In the genomic region with DNA sequence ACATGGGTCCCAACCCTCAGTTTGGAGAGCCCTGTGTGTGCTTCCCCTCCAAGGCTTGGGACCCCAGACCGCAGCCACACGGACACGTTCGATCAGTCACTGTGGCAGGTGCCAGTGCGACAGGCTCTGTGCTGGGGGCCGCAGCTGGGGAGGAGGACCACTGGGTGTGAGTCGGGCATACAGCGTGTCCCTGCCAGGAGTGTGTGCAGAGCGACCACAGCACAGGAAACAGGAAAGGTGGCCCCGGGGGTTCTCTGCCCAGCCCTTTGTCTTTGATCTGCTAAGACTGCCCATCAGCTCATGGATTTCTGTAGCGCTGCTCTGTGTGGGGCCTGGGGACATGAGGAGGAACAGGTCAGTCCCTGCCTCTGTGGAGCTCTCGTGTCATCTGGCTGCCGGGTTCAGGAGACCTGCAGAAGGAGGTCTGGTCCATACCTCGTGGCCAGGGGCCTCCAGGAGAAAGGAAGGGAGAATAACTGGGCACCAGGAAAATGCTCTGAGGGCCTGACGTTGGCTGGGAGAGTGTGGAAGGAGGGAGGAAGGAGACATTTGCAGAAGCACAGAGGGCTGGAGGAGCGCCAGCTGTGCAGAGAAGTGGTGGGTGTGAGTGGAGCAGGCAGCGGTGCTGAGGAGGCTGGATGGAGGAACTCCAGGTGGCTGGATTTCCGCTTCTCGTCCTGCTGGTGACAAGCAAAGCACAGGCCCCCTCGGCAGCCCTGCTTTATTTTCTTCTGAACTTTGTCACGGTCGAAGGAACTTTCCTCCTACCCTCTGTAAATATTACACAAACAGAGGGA, we compare ENCODE assay signal across 14 cellular contexts. TPM values are rescaled to one million over a fixed set of nuclear protein-coding genes. Genes with fewer than 3 reads are reported as not detected.
DNase-seq lines count a peak whose midpoint lies in the region; ATAC-seq and TF ChIP-seq lines count a peak whose summit lies in the region.
"Had no signal": no experiment of that assay in that cellular context is flagged by ENCODE, and none has a peak within 500 bp of the region (broad histone marks: within the 10 kb centered on the region; RNA-seq: fewer than 3 reads in every experiment).

No MANE protein-coding gene starts in this region.

- no peaks in the 10 kb centered on the region for H3K9me3 Mint-ChIP-seq in stimulated activated naive CD8-positive, alpha-beta T cell treated with anti-CD3 and anti-CD28 coated beads, Interleukin-15, Interleukin-2, amounts not matched to agents 100 ng/mL and 50 ng/mL, for 24 hours
- H3K9me3 Mint-ChIP-seq in WTC11 (no peaks in the 10 kb centered on the region), memory B cell (no peaks in the 10 kb centered on the region)
- H3K9me3 Mint-ChIP-seq: activated T-cell treated with anti-CD3 and anti-CD28 coated beads, Interleukin-2, amount 50 U/mL, for 72 hours had no signal

- no peak for ATAC-seq in stimulated activated naive CD8-positive, alpha-beta T cell treated with anti-CD3 and anti-CD28 coated beads, Interleukin-15, Interleukin-2, amounts not matched to agents 100 U/mL and 50 U/mL, for 24 hours
- ATAC-seq in WTC11 (no peak), memory B cell (ENCODE audit: low read depth) (no peak), HG02973 (IDR thresholded peaks at IDR 0.05; ENCODE audit: unreplicated experiment) (no peak), HG03045 (IDR thresholded peaks at IDR 0.05; ENCODE audit: unreplicated experiment) (no peak), left lobe of liver (no peak)
- ATAC-seq: activated T-cell treated with anti-CD3 and anti-CD28 coated beads, Interleukin-2, amount 50 U/mL, for 72 hours; pancreas had no signal

- H3K36me3 Mint-ChIP-seq in stimulated activated naive CD8-positive, alpha-beta T cell treated with anti-CD3 and anti-CD28 coated beads, Interleukin-15, Interleukin-2, amounts not matched to agents 100 ng/mL and 50 ng/mL, for 24 hours (ENCODE audit: low read depth): peaks cover 21% of the 10 kb centered on the region
- H3K36me3 Mint-ChIP-seq in WTC11 (peaks cover 15% of the 10 kb centered on the region), memory B cell (peaks cover 5% of the 10 kb centered on the region)

- CTCF ChIA-PET in WTC11 (lab: Charles Lee): interaction anchor here (1.3 to 2.2 kb wide), 2 partner anchors 75 to 102 kb away, joined by 4 to 8 read pairs; no protein-coding TSS in a partner anchor

- H3K4me1 Mint-ChIP-seq in stimulated activated naive CD8-positive, alpha-beta T cell treated with anti-CD3 and anti-CD28 coated beads, Interleukin-15, Interleukin-2, amounts not matched to agents 100 ng/mL and 50 ng/mL, for 24 hours (ENCODE audit: low read depth): peaks cover 32% of the 10 kb centered on the region
- H3K4me1 Mint-ChIP-seq in WTC11: peaks cover 13% of the 10 kb centered on the region
- H3K4me1 Mint-ChIP-seq in memory B cell: peaks cover 17% of the 10 kb centered on the region

- no peak for DNase-seq in stimulated activated naive CD8-positive, alpha-beta T cell treated with anti-CD3 and anti-CD28 coated beads, Interleukin-15, Interleukin-2, amounts not matched to agents 100 U/mL and 50 U/mL, for 24 hours
- DNase-seq in WTC11 (ENCODE audit: low spot score) (no peak), memory B cell (ENCODE audit: low spot score in 2 of 2) (no peak), iPS-NIHi11 (ENCODE audit: low spot score) (no peak), left lobe of liver (ENCODE audit: low spot score) (no peak)
- DNase-seq: activated CD4-positive, alpha-beta T cell treated with anti-CD3 and anti-CD28 coated beads for 4 hours; activated T-cell treated with anti-CD3 and anti-CD28 coated beads, Interleukin-2, amount 50 U/mL, for 72 hours; colonic mucosa; NCI-H446 treated with DMSO at 0.1 percent for 48 hours; stimulated activated CD4-positive, alpha-beta T cell treated with anti-CD3 and anti-CD28 coated beads, Interleukin-12 subunit alpha, Interleukin-12 subunit beta, amount 100 ng/mL, for 4 hours had no signal

- H3K27ac Mint-ChIP-seq in stimulated activated naive CD8-positive, alpha-beta T cell treated with anti-CD3 and anti-CD28 coated beads, Interleukin-15, Interleukin-2, amounts not matched to agents 100 ng/mL and 50 ng/mL, for 24 hours: peak overlapping the region; percentile 43
- peak overlapping the region; percentile 62 for H3K27ac Mint-ChIP-seq in WTC11
- H3K27ac Mint-ChIP-seq in memory B cell: peak overlapping the region; percentile 75
- H3K27ac Mint-ChIP-seq: activated T-cell treated with anti-CD3 and anti-CD28 coated beads, Interleukin-2, amount 50 U/mL, for 72 hours had no signal

- no peak overlapping the region for H3K4me3 Mint-ChIP-seq in stimulated activated naive CD8-positive, alpha-beta T cell treated with anti-CD3 and anti-CD28 coated beads, Interleukin-15, Interleukin-2, amounts not matched to agents 100 ng/mL and 50 ng/mL, for 24 hours
- H3K4me3 Mint-ChIP-seq in WTC11 (no peak overlapping the region), memory B cell (no peak overlapping the region)
- H3K4me3 Mint-ChIP-seq: activated T-cell treated with anti-CD3 and anti-CD28 coated beads, Interleukin-2, amount 50 U/mL, for 72 hours had no signal

- POLR2A ChIA-PET in WTC11 (lab: Charles Lee): interaction anchor here (0.6 kb wide), 1 partner anchor 75 kb away, joined by 3 read pairs; no protein-coding TSS in a partner anchor

- no peak for TF ChIP-seq CTCF in WTC11 (IDR thresholded peaks at IDR 0.05)

- H3K27me3 Mint-ChIP-seq in stimulated activated naive CD8-positive, alpha-beta T cell treated with anti-CD3 and anti-CD28 coated beads, Interleukin-15, Interleukin-2, amounts not matched to agents 100 ng/mL and 50 ng/mL, for 24 hours: no peaks in the 10 kb centered on the region
- H3K27me3 Mint-ChIP-seq in WTC11 (ENCODE audit: low read depth) (no peaks in the 10 kb centered on the region), memory B cell (no peaks in the 10 kb centered on the region)

TF ChIP-seq in WTC11, 78 proteins besides CTCF, POLR2A, EP300 and RAD21:
- TF ChIP-seq PRRX2 (CRISPR knock-in tag; IDR thresholded peaks at IDR 0.05): no peak
- TF ChIP-seq, protein P1, sequence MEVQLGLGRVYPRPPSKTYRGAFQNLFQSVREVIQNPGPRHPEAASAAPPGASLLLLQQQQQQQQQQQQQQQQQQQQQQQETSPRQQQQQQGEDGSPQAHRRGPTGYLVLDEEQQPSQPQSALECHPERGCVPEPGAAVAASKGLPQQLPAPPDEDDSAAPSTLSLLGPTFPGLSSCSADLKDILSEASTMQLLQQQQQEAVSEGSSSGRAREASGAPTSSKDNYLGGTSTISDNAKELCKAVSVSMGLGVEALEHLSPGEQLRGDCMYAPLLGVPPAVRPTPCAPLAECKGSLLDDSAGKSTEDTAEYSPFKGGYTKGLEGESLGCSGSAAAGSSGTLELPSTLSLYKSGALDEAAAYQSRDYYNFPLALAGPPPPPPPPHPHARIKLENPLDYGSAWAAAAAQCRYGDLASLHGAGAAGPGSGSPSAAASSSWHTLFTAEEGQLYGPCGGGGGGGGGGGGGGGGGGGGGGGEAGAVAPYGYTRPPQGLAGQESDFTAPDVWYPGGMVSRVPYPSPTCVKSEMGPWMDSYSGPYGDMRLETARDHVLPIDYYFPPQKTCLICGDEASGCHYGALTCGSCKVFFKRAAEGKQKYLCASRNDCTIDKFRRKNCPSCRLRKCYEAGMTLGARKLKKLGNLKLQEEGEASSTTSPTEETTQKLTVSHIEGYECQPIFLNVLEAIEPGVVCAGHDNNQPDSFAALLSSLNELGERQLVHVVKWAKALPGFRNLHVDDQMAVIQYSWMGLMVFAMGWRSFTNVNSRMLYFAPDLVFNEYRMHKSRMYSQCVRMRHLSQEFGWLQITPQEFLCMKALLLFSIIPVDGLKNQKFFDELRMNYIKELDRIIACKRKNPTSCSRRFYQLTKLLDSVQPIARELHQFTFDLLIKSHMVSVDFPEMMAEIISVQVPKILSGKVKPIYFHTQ (CRISPR knock-in tag; IDR thresholded peaks at IDR 0.05): no peak
- no peak for TF ChIP-seq NFATC4 (CRISPR knock-in tag; IDR thresholded peaks at IDR 0.05)
- no peak for TF ChIP-seq SOX15 (CRISPR knock-in tag; IDR thresholded peaks at IDR 0.05)

RNA-seq across cellular contexts. Expression of a gene that starts 4.1 kb away (rescaled TPM):
- total RNA-seq in WTC11 (2021) (100 to 108 TPM (median 102 TPM) in 3 replicates), left lobe of liver (2.2 TPM)

RNA-seq across cellular contexts. Expression of a gene that starts 4.1 kb away (rescaled TPM):
- total RNA-seq in WTC11 (2021): 33.6 to 38.9 TPM (median 34.7 TPM) in 3 replicates
- total RNA-seq in left lobe of liver: 12.2 TPM

RNA-seq across cellular contexts. Expression of a gene that starts 13.3 kb away (rescaled TPM):
- 43.8 to 47.8 TPM (median 46.7 TPM) in 3 replicates for total RNA-seq in WTC11 (2021)
- 24.9 TPM for total RNA-seq in left lobe of liver

Comparison
In these comparisons a context has a peak if more than half of its experiments do, and no peak if none do; other contexts are left out.
1. RNA of a gene that starts 4.1 kb away (total RNA-seq): 100 to 108 TPM in WTC11; 2.2 TPM in left lobe of liver (single experiment); every median in the first group is over 10 times any median in the second.
2. Peak in every context shown above with its lines, with median percentiles within 50 percentile points of each other: H3K27ac Mint-ChIP-seq.